8 cellular contexts compared by ENCODE assay signal in the genomic region with DNA sequence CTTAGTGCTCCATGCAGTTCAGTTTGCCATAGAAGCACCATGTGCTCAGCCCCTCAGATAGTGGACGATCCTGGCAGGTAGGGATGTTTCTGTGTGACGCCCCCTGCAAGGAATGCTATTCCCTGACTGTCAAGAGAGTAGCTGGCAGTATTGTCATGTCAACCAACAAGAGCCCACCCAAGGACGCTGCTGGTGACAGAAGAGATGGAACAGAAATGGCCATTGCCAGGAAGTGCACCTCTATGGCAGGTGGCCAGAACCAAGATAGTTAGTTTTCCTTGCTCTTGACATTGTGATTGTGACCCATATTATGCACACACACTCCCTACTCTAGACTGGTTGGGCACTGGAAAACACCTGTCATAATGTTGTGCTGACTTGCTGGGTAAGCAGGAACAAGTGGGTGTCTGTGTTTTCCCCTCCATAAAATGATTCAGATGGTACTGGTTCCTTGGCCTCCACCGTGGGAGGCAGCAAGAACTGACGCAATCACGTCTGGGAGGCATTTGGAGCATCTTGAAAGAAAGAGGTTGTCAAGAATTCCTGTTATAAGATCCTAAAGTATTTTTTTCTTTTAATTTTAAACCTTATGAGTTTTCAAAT.
DNase-seq lines count a peak whose midpoint lies in the region; ATAC-seq and TF ChIP-seq lines count a peak whose summit lies in the region.

No MANE protein-coding gene starts in this region.

- H3K27me3 Mint-ChIP-seq in effector memory CD8-positive, alpha-beta T cell = peaks cover 5 to 18% of the 10 kb centered on the region in 2 donors

- peak overlapping the region; percentile 9; the same call in 1 of the 2 replicates for H3K27ac ChIP-seq in HEK293 (ENCODE audit: extremely low read depth, low read depth, low read length)

- intact Hi-C loops in posterior vena cava (cut with DNase I) = no loop called here

- CTCF ChIA-PET in HEK293 (lab: Yijun Ruan, JAX) = interaction anchor here (0.9 kb wide), 1 partner anchor 541 kb away, joined by 3 read pairs; no protein-coding TSS in a partner anchor

- H3K9me3 ChIP-seq in HEK293 (ENCODE audit: control insufficient read depth, insufficient read depth, low read depth, low read length) = no peaks in the 10 kb centered on the region

- peaks cover 3% of the 10 kb centered on the region for H3K36me3 Mint-ChIP-seq in effector memory CD8-positive, alpha-beta T cell (ENCODE audit: insufficient read depth)

- peak; percentile 29 for ATAC-seq in effector memory CD8-positive, alpha-beta T cell (replicated peaks)
- no peak for ATAC-seq in HG03457 (IDR thresholded peaks at IDR 0.05; ENCODE audit: unreplicated experiment)

- peaks cover 7 to 9% of the 10 kb centered on the region in 2 donors for H3K4me1 Mint-ChIP-seq in effector memory CD8-positive, alpha-beta T cell (ENCODE audit: low read depth in 2 of 2)

- H3K27ac Mint-ChIP-seq in effector memory CD8-positive, alpha-beta T cell = peak overlapping the region; percentile 38 to 76

- DNase-seq in activated CD4-positive, alpha-beta T cell treated with anti-CD3 and anti-CD28 coated beads for 1 hour = peak; percentile 34
- no peak for DNase-seq in effector memory CD8-positive, alpha-beta T cell
- peak; percentile 39 to 41 for DNase-seq in stimulated activated CD4-positive, alpha-beta T cell treated with anti-CD3 and anti-CD28 coated beads, Interleukin-2, amount 100 ng/mL, for 48 hours
- no peak for DNase-seq in germinal center (ENCODE audit: low spot score)
- no peak for DNase-seq in ecto neural progenitor cell (ENCODE audit: low spot score)
- DNase-seq in posterior vena cava (ENCODE audit: low spot score) = no peak

- no peak for TF ChIP-seq CTCF in HEK293 (tag by site-specific recombination; IDR thresholded peaks at IDR 0.05)

- H3K4me3 Mint-ChIP-seq in effector memory CD8-positive, alpha-beta T cell = no peak overlapping the region

- H3K4me3 ChIP-seq in HEK293 (ENCODE audit: low read depth, low read length) = no peak overlapping the region

- H3K36me3 ChIP-seq in HEK293 (ENCODE audit: control insufficient read depth in 2 of 2, insufficient read depth in 1 of 2, low read length in 2 of 2) = no peaks in the 10 kb centered on the region

- H3K4me1 ChIP-seq in HEK293 (ENCODE audit: control insufficient read depth, insufficient read depth, low read length) = peaks cover 7% of the 10 kb centered on the region

- POLR2A ChIA-PET in HEK293 (lab: Yijun Ruan, JAX) = no interaction called here

- H3K9me3 Mint-ChIP-seq in effector memory CD8-positive, alpha-beta T cell = no peaks in the 10 kb centered on the region

TF ChIP-seq in HEK293, 187 proteins besides CTCF, POLR2A, EP300 and RAD21:
- TF ChIP-seq EGR2 (tag by site-specific recombination; IDR thresholded peaks at IDR 0.05; ENCODE audit: low read depth) (peak; percentile 29; the same call in 1 of the 2 replicates), ZNF571 (tag by site-specific recombination; IDR thresholded peaks at IDR 0.05) (no peak), ZFHX2 (tag by site-specific recombination; conservative IDR thresholded peaks at IDR 0.05) (peak; percentile 58)

Comparison
In these comparisons a context has a peak if more than half of its experiments do, and no peak if none do; other contexts are left out.
1. DNase-seq: peak in activated CD4-positive, alpha-beta T cell treated with anti-CD3 and anti-CD28 coated beads for 1 hour (single experiment) and stimulated activated CD4-positive, alpha-beta T cell treated with anti-CD3 and anti-CD28 coated beads, Interleukin-2, amount 100 ng/mL, for 48 hours (2 of 2); none in effector memory CD8-positive, alpha-beta T cell (0 of 3), germinal center (single experiment), ecto neural progenitor cell (single experiment) and posterior vena cava (single experiment).